13 cellular contexts compared by ENCODE assay signal in genomic region chr2:71674158-71674807, GRCh38.
"Had no signal": no experiment of that assay in that cellular context is flagged by ENCODE, and none has a peak within 500 bp of the region (broad histone marks: within the 10 kb centered on the region; RNA-seq: fewer than 3 reads in every experiment).

No MANE protein-coding gene starts in this region.

- H3K36me3 ChIP-seq: ovary, tibial nerve had no signal

- H3K9me3 Mint-ChIP-seq: activated CD4-positive, alpha-beta memory T cell treated with anti-CD3 and anti-CD28 coated beads for 36 hours; activated T-helper 17 cell treated with anti-CD3 and anti-CD28 coated beads, Interleukin-2, amount 50 U/mL, for 72 hours; brain; natural killer cell treated with Interleukin-12 subunit alpha and Interleukin-12 subunit beta and Interleukin-15 and Interleukin-18, amount 100 ng/mL, for 72 hours had no signal

- DNase-seq: activated CD4-positive, alpha-beta memory T cell treated with anti-CD3 and anti-CD28 coated beads for 36 hours; activated naive CD4-positive, alpha-beta T cell treated with anti-CD3 and anti-CD28 coated beads, Interleukin-2, amount 50 U/mL, for 16 hours; amygdala; cerebellar nuclear complex; T-helper 1 cell had no signal

- H3K4me1 ChIP-seq: esophagus muscularis mucosa, tibial nerve had no signal

- H3K36me3 Mint-ChIP-seq: activated CD4-positive, alpha-beta memory T cell treated with anti-CD3 and anti-CD28 coated beads for 36 hours; brain; natural killer cell treated with Interleukin-12 subunit alpha and Interleukin-12 subunit beta and Interleukin-15 and Interleukin-18, amount 100 ng/mL, for 72 hours had no signal

- H3K27ac Mint-ChIP-seq: activated CD4-positive, alpha-beta memory T cell treated with anti-CD3 and anti-CD28 coated beads for 36 hours; activated T-helper 17 cell treated with anti-CD3 and anti-CD28 coated beads, Interleukin-2, amount 50 U/mL, for 72 hours; brain; natural killer cell treated with Interleukin-12 subunit alpha and Interleukin-12 subunit beta and Interleukin-15 and Interleukin-18, amount 100 ng/mL, for 72 hours had no signal

- H3K4me3 Mint-ChIP-seq: activated CD4-positive, alpha-beta memory T cell treated with anti-CD3 and anti-CD28 coated beads for 36 hours; activated T-helper 17 cell treated with anti-CD3 and anti-CD28 coated beads, Interleukin-2, amount 50 U/mL, for 72 hours; brain; natural killer cell treated with Interleukin-12 subunit alpha and Interleukin-12 subunit beta and Interleukin-15 and Interleukin-18, amount 100 ng/mL, for 72 hours had no signal

- H3K9me3 ChIP-seq: esophagus muscularis mucosa, ovary, tibial nerve had no signal

- H3K4me1 Mint-ChIP-seq: activated T-helper 17 cell treated with anti-CD3 and anti-CD28 coated beads, Interleukin-2, amount 50 U/mL, for 72 hours; brain had no signal

- FAIRE-seq: endometrium had no signal

- ATAC-seq: activated T-helper 17 cell treated with anti-CD3 and anti-CD28 coated beads, Interleukin-2, amount 50 U/mL, for 72 hours; natural killer cell treated with Interleukin-12 subunit alpha and Interleukin-12 subunit beta and Interleukin-15 and Interleukin-18, amount 100 ng/mL, for 72 hours had no signal

- H3K27me3 ChIP-seq: esophagus muscularis mucosa, ovary, tibial nerve had no signal

- H3K27ac ChIP-seq: esophagus muscularis mucosa, ovary, tibial nerve, VCaP had no signal

- H3K4me3 ChIP-seq: esophagus muscularis mucosa, ovary, tibial nerve had no signal
